10 cellular contexts compared by ENCODE assay signal in the genomic region with DNA sequence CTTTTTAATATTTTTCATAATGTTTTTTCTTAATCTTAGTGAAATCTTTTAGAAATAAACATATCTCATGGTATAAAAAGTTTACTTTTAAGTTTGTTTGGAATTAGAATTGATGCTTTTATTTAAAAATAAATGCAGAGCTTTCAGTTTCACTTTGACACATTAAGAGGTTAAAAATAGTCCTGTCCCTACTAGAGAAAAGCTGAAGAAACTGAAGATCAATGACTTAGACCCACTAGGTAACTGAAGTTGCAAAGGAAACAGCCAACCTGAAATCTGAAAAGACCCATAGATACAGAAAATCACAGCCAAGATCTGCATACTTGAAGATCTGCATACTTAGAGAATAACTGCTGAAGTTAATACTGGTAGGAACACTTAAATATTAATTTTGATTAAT.
A peak's percentile ranks its signal among the peaks of the same experiment; 100 is the strongest.
DNase-seq lines count a peak whose midpoint lies in the region; ATAC-seq, FAIRE-seq and TF ChIP-seq lines count a peak whose summit lies in the region.
"Had no signal": no experiment of that assay in that cellular context is flagged by ENCODE, and none has a peak within 500 bp of the region (broad histone marks: within the 10 kb centered on the region; RNA-seq: fewer than 3 reads in every experiment).

No MANE protein-coding gene starts in this region.

- peak; percentile 82 for FAIRE-seq in frontal cortex (lab: Jason Lieb, UNC)

- ATAC-seq in GM18868 (IDR thresholded peaks at IDR 0.05; ENCODE audit: unreplicated experiment) (peak; percentile 84), GM21825 (IDR thresholded peaks at IDR 0.05; ENCODE audit: unreplicated experiment) (peak; percentile 88), HG03520 (IDR thresholded peaks at IDR 0.05; ENCODE audit: unreplicated experiment) (peak; percentile 88)
- ATAC-seq: stimulated activated effector memory CD8-positive, alpha-beta T cell treated with anti-CD3 and anti-CD28 coated beads, Interleukin-12 subunit alpha, Interleukin-12 subunit beta, amount 100 ng/mL, for 72 hours had no signal

- no peak for DNase-seq in frontal cortex (ENCODE audit: low spot score in 2 of 2)
- no peak for DNase-seq in HuH-7 (ENCODE audit: low spot score)
- no peak for DNase-seq in erythroblast (lab: John Stamatoyannopoulos, UW)
- DNase-seq in effector CD4-positive, alpha-beta T cell, result no peak
- DNase-seq in NCI-H2227 treated with DMSO at 0.1 percent for 48 hours (lab: John Stamatoyannopoulos, UW), result no peak
- DNase-seq: posterior cingulate gyrus had no signal

- no peak for TF ChIP-seq POLR2A in erythroblast (IDR thresholded peaks at IDR 0.05; ENCODE audit: low read length)
